ENCODE assay signal across 21 cellular contexts in genomic region chr1:240739754-240740153, GRCh38.
A peak's percentile ranks its signal among the peaks of the same experiment; 100 is the strongest.
DNase-seq lines count a peak whose midpoint lies in the region; ATAC-seq and TF ChIP-seq lines count a peak whose summit lies in the region.
"Had no signal": no experiment of that assay in that cellular context is flagged by ENCODE, and none has a peak within 500 bp of the region (broad histone marks: within the 10 kb centered on the region; RNA-seq: fewer than 3 reads in every experiment).

No MANE protein-coding gene starts in this region.

- no peak overlapping the region for H3K27ac ChIP-seq in PC-3 (ENCODE audit: low read length)
- H3K27ac ChIP-seq: HL-60, SJCRH30 had no signal

- H3K4me2 ChIP-seq in PC-3 (ENCODE audit: low read length): no peak overlapping the region

- H3K79me2 ChIP-seq in PC-3 (ENCODE audit: low read length): no peaks in the 10 kb centered on the region

- H3F3A ChIP-seq in PC-3 (ENCODE audit: low read length, unreplicated experiment): no peaks in the 10 kb centered on the region

- no peaks in the 10 kb centered on the region for H3K9me3 ChIP-seq in PC-3 (ENCODE audit: low read length)
- H3K9me3 ChIP-seq: MG63, SJCRH30 had no signal

- no peaks in the 10 kb centered on the region for H3K27me3 ChIP-seq in PC-3 (ENCODE audit: low read length)
- H3K27me3 ChIP-seq: MG63, SJCRH30 had no signal

- ATAC-seq in PC-3: no peak
- ATAC-seq: Panc1 had no signal

- H3K9me3 Mint-ChIP-seq in Calu3 (ENCODE audit: low read depth, unreplicated experiment): no peaks in the 10 kb centered on the region

- in situ Hi-C loops in G401 (cut with HindIII; ENCODE audit: low sequenced_read_pairs): no loop called here

- H3K27ac Mint-ChIP-seq in Calu3 (ENCODE audit: unreplicated experiment): no peak overlapping the region
- H3K27ac Mint-ChIP-seq: B cell had no signal

- no peaks in the 10 kb centered on the region for H3K36me3 ChIP-seq in PC-3 (ENCODE audit: low read depth, low read length)
- H3K36me3 ChIP-seq: MG63, SJCRH30 had no signal

- CTCF ChIA-PET in Calu3 (lab: Charles Lee) (interaction anchor here (0.6 kb wide), 1 partner anchor 20 kb away, joined by 5 read pairs; no protein-coding TSS in a partner anchor), PC-3 (lab: Charles Lee) (no interaction called here)

- H3K4me1 ChIP-seq in PC-3 (ENCODE audit: insufficient read depth, low read length): peaks cover 16% of the 10 kb centered on the region
- H3K4me1 ChIP-seq: SJCRH30 had no signal

- no peaks in the 10 kb centered on the region for H3K4me1 Mint-ChIP-seq in Calu3 (ENCODE audit: low read depth, unreplicated experiment)
- H3K4me1 Mint-ChIP-seq: B cell had no signal

- no peak overlapping the region for H3K4me3 Mint-ChIP-seq in Calu3 (ENCODE audit: low read depth, unreplicated experiment)
- H3K4me3 Mint-ChIP-seq: B cell had no signal

- intact Hi-C loops in Calu3 (cut with micrococcal nuclease; ENCODE audit: unreplicated experiment) (loop anchor here (10.0 kb wide), 1 partner anchor 95 kb away; no protein-coding TSS in a partner anchor), PC-3 (cut with micrococcal nuclease) (loop anchor here (10.0 kb wide), 3 partner anchors 145 to 765 kb away; no protein-coding TSS in a partner anchor)

- no peaks in the 10 kb centered on the region for H3K27me3 Mint-ChIP-seq in Calu3 (ENCODE audit: unreplicated experiment)
- H3K27me3 Mint-ChIP-seq: B cell had no signal

- no peak overlapping the region for H3K9ac ChIP-seq in PC-3 (ENCODE audit: low read length)

- no peak overlapping the region for H2AFZ ChIP-seq in PC-3 (ENCODE audit: low read length)

- DNase-seq in G401 (ENCODE audit: low spot score) (peak; percentile 1), amniotic epithelial cell (ENCODE audit: low read depth) (peak; percentile 59), fibroblast of pulmonary artery (ENCODE audit: low read depth) (peak; percentile 3), stromal cell of bone marrow (ENCODE audit: low read depth) (peak; percentile 33), Calu3 (no peak), PC-3 (no peak), NCI-H774 (lab: John Stamatoyannopoulos, UW) (no peak)
- DNase-seq: ACHN, COR-L47, H7, Karpas-422, MG63, NCI-H1048, NCI-H1436 treated with DMSO at 0.1 percent for 48 hours, NCI-H2029, NCI-H345, NCI-H524 treated with DMSO at 0.1 percent for 48 hours, SJCRH30 had no signal

- H3K36me3 Mint-ChIP-seq in Calu3 (ENCODE audit: insufficient read depth, unreplicated experiment): no peaks in the 10 kb centered on the region

- H3K9me2 ChIP-seq in PC-3 (replicated peaks; ENCODE audit: low read length): no peaks in the 10 kb centered on the region

- BruUV-seq in Calu3 (replicated peaks; lab: Mats Ljungman, UMichigan) (no TSS peak), PC-3 (replicated peaks; lab: Mats Ljungman, UMichigan) (no TSS peak)

- POLR2A ChIA-PET in PC-3 (lab: Charles Lee; ENCODE audit: unreplicated experiment): interaction anchor here (0.7 kb wide), 1 partner anchor 14 kb away, joined by 3 read pairs; no protein-coding TSS in a partner anchor

- H4K20me1 ChIP-seq in PC-3 (ENCODE audit: low read length): no peaks in the 10 kb centered on the region

- H3K4me3 ChIP-seq in fibroblast of pulmonary artery (replicated peaks; ENCODE audit: low read depth, low read length) (no peak overlapping the region), PC-3 (ENCODE audit: low read length) (no peak overlapping the region)
- H3K4me3 ChIP-seq: MG63, SJCRH30 had no signal

- TF ChIP-seq CTCF in fibroblast of pulmonary artery (IDR thresholded peaks at IDR 0.05; ENCODE audit: low read length, missing control alignments) (no peak), Calu3 (IDR thresholded peaks at IDR 0.05; ENCODE audit: unreplicated experiment) (no peak), PC-3 (conservative IDR thresholded peaks at IDR 0.05; ENCODE audit: low read depth, low read length) (no peak)

Comparison
In these comparisons a context has a peak if more than half of its experiments do, and no peak if none do; other contexts are left out.
1. DNase-seq: peak in G401 (single experiment), amniotic epithelial cell (single experiment), fibroblast of pulmonary artery (single experiment) and stromal cell of bone marrow (single experiment); none in Calu3 (single experiment), PC-3 (single experiment) and NCI-H774 (single experiment).